14 cellular contexts compared by ENCODE assay signal in genomic region chr7:3359011-3359410, GRCh38. TPM values are rescaled to one million over a fixed set of nuclear protein-coding genes. Genes with fewer than 3 reads are reported as not detected.
A peak's percentile ranks its signal among the peaks of the same experiment; 100 is the strongest.
DNase-seq lines count a peak whose midpoint lies in the region; ATAC-seq and TF ChIP-seq lines count a peak whose summit lies in the region.
"Had no signal": no experiment of that assay in that cellular context is flagged by ENCODE, and none has a peak within 500 bp of the region (broad histone marks: within the 10 kb centered on the region; RNA-seq: fewer than 3 reads in every experiment).

No MANE protein-coding gene starts in this region.

- H3K9me3 Mint-ChIP-seq in WTC11, result no peaks in the 10 kb centered on the region
- H3K9me3 Mint-ChIP-seq: CD8-positive, alpha-beta memory T cell had no signal

- no peak overlapping the region for H3K4me3 ChIP-seq in H7 (ENCODE audit: insufficient read depth, low read depth, low read length)
- H3K4me3 ChIP-seq: BLaER1, GM23248 had no signal

- H3K4me3 Mint-ChIP-seq in WTC11, result no peak overlapping the region
- H3K4me3 Mint-ChIP-seq: CD8-positive, alpha-beta memory T cell; IgD-negative memory B cell had no signal

- CTCF ChIA-PET in WTC11 (lab: Charles Lee), result no interaction called here

- TF ChIP-seq CTCF in WTC11 (IDR thresholded peaks at IDR 0.05), result no peak

- H3K4me1 Mint-ChIP-seq in WTC11, result peaks cover 6% of the 10 kb centered on the region; the same call in 1 of the 2 replicates
- H3K4me1 Mint-ChIP-seq: CD8-positive, alpha-beta memory T cell; IgD-negative memory B cell had no signal

- H3K27me3 ChIP-seq in H7 (ENCODE audit: control insufficient read depth, insufficient read depth, low read length), result no peaks in the 10 kb centered on the region
- H3K27me3 ChIP-seq: BLaER1 had no signal

- DNase-seq in H7 (peak; percentile 12), WTC11 (ENCODE audit: low spot score) (no peak), iPS-NIHi11 (ENCODE audit: low spot score) (peak; percentile 27), SW 1271 (lab: John Stamatoyannopoulos, UW) (no peak), NCI-H1417 (lab: John Stamatoyannopoulos, UW) (no peak)
- DNase-seq in stimulated activated CD4-positive, alpha-beta T cell treated with anti-CD3 and anti-CD28 coated beads, Interleukin-4, amount 100 ng/mL, for 4 hours, result no peak
- DNase-seq: Caco-2; CD8-positive, alpha-beta memory T cell; GM23248; HCEC 1CT; KG1 had no signal

- POLR2A ChIA-PET in WTC11 (lab: Charles Lee), result no interaction called here

- ATAC-seq in WTC11 (peak; percentile 94), HG03159 (IDR thresholded peaks at IDR 0.05; ENCODE audit: unreplicated experiment) (no peak)

- H3K27ac Mint-ChIP-seq in WTC11, result peak overlapping the region; percentile 36; the same call in 1 of the 2 replicates
- H3K27ac Mint-ChIP-seq: CD8-positive, alpha-beta memory T cell; IgD-negative memory B cell had no signal

- H3K27me3 Mint-ChIP-seq in WTC11 (ENCODE audit: low read depth), result no peaks in the 10 kb centered on the region

- H3K36me3 ChIP-seq in H7 (replicated peaks; ENCODE audit: control insufficient read depth, insufficient read depth, low read length), result no peaks in the 10 kb centered on the region
- H3K36me3 ChIP-seq: BLaER1 had no signal

- H3K36me3 Mint-ChIP-seq in WTC11, result no peaks in the 10 kb centered on the region
- H3K36me3 Mint-ChIP-seq: CD8-positive, alpha-beta memory T cell; IgD-negative memory B cell had no signal

TF ChIP-seq in WTC11, 78 proteins besides CTCF, POLR2A, EP300 and RAD21:
- TF ChIP-seq ZNF138 (CRISPR knock-in tag; conservative IDR thresholded peaks at IDR 0.05) (no peak), USF2 (CRISPR knock-in tag; IDR thresholded peaks at IDR 0.05) (0 out of 2 replicates have a peak, but pooled peaks have one; percentile 28)

RNA-seq across cellular contexts. Expression of gene SDK1, which starts 58.0 kb away (rescaled TPM):
- 2.4 and 4.1 TPM in 2 replicates for total RNA-seq in H7 (2014; rRNA removed; shearing (Covaris generic))
- 9.3 to 10.5 TPM (median 10.0 TPM) in 3 replicates for total RNA-seq in WTC11 (2021)
- total RNA-seq: GM23248 had no signal

Comparison
In these comparisons a context has a peak if more than half of its experiments do, and no peak if none do; other contexts are left out.
1. DNase-seq: peak in H7 (single experiment) and iPS-NIHi11 (single experiment); none in WTC11 (single experiment), SW 1271 (0 of 2), NCI-H1417 (0 of 3) and stimulated activated CD4-positive, alpha-beta T cell treated with anti-CD3 and anti-CD28 coated beads, Interleukin-4, amount 100 ng/mL, for 4 hours (0 of 2).